ENCODE assay signal across 19 cellular contexts in the genomic region with DNA sequence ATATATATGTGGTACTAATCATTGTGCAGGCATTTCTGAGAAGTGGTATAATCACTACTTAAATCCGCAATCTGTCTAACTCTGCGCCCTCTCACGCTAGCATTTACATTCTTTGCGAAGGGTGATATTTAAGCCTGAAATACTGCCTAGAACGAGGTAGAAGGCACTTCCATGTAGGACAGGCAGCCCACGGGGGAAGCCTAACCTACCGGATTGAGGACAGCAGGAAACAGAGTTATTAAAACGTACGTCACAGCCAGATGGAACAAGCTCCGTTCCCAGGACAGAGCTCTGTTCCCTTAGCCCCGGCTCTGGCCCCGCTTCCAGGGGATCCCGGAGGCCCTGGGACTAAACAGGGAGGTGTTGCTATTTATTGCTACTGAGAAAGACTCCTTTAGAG.
DNase-seq lines count a peak whose midpoint lies in the region; ATAC-seq and TF ChIP-seq lines count a peak whose summit lies in the region.
"Had no signal": no experiment of that assay in that cellular context is flagged by ENCODE, and none has a peak within 500 bp of the region (broad histone marks: within the 10 kb centered on the region; RNA-seq: fewer than 3 reads in every experiment).

No MANE protein-coding gene starts in this region.

- H3K9ac ChIP-seq in BLaER1: peak overlapping the region; percentile 79
- H3K9ac ChIP-seq in mucosa of rectum (ENCODE audit: low read depth in 1 of 2, low read length in 2 of 2): peak overlapping the region; percentile 27 to 52

- peak overlapping the region; percentile 66 for H3K4me3 ChIP-seq in BLaER1
- peak overlapping the region; percentile 19; the same call in 1 of the 2 replicates for H3K4me3 ChIP-seq in GM12864 (ENCODE audit: low read depth, low read length)
- no peak overlapping the region for H3K4me3 ChIP-seq in choroid plexus epithelial cell (ENCODE audit: low read depth, low read length)
- H3K4me3 ChIP-seq in mucosa of rectum (ENCODE audit: low read length in 2 of 2): no peak overlapping the region
- H3K4me3 ChIP-seq: psoas muscle had no signal

- H3K27me3 ChIP-seq in BLaER1: no peaks in the 10 kb centered on the region
- H3K27me3 ChIP-seq in mucosa of rectum (ENCODE audit: control insufficient read depth in 2 of 2, insufficient read depth in 2 of 2, low read length in 2 of 2): no peaks in the 10 kb centered on the region

- peak overlapping the region; percentile 90 for H3K27ac ChIP-seq in BLaER1
- H3K27ac ChIP-seq in mucosa of rectum (ENCODE audit: low read depth in 2 of 2, low read length in 2 of 2): peak overlapping the region; percentile 64 to 75
- H3K27ac ChIP-seq: psoas muscle had no signal

- no peak for ATAC-seq in GM18498 (IDR thresholded peaks at IDR 0.05; ENCODE audit: unreplicated experiment)
- ATAC-seq: natural killer cell treated with Interleukin-12 subunit alpha and Interleukin-12 subunit beta and Interleukin-15 and Interleukin-18, amount 100 ng/mL, for 72 hours; psoas muscle had no signal

- H4K20me1 ChIP-seq in BLaER1: no peaks in the 10 kb centered on the region

- H3K36me3 ChIP-seq in BLaER1 (no peaks in the 10 kb centered on the region), mucosa of rectum (ENCODE audit: control insufficient read depth in 2 of 2, insufficient read depth in 2 of 2, low read length in 2 of 2) (no peaks in the 10 kb centered on the region)

- peak overlapping the region; percentile 97 for H3K4me2 ChIP-seq in BLaER1

- H3K4me1 ChIP-seq in BLaER1 (peaks cover 90% of the 10 kb centered on the region), mucosa of rectum (ENCODE audit: control insufficient read depth in 2 of 2, insufficient read depth in 2 of 2, low read length in 2 of 2) (peaks cover 34 to 38% of the 10 kb centered on the region in 2 donors)
- H3K4me1 ChIP-seq: psoas muscle had no signal

- TF ChIP-seq CTCF in GM12864 (IDR thresholded peaks at IDR 0.05; ENCODE audit: low read depth, low read length, missing control alignments) (no peak), choroid plexus epithelial cell (conservative IDR thresholded peaks at IDR 0.05; ENCODE audit: low read depth, low read length) (no peak)

- H3K9me3 ChIP-seq in BLaER1 (no peaks in the 10 kb centered on the region), mucosa of rectum (ENCODE audit: control insufficient read depth in 2 of 2, low read length in 2 of 2) (no peaks in the 10 kb centered on the region)
- H3K9me3 ChIP-seq: psoas muscle had no signal

- DNase-seq in GM12864 (ENCODE audit: low read depth): no peak
- peak; percentile 26 for DNase-seq in choroid plexus epithelial cell (ENCODE audit: low read depth)
- DNase-seq in iPS-NIHi7 (ENCODE audit: extremely low spot score): no peak
- no peak for DNase-seq in activated T-cell treated with anti-CD3 and anti-CD28 coated beads, Interleukin-2, amount 50 U/mL, for 1 hour
- no peak for DNase-seq in AML-193 (lab: John Stamatoyannopoulos, UW)
- DNase-seq: activated CD4-positive, alpha-beta memory T cell treated with anti-CD3 and anti-CD28 coated beads for 36 hours; activated T-cell treated with anti-CD3 and anti-CD28 coated beads, Interleukin-2, amount 50 U/mL, for 24 hours; CD8-positive, alpha-beta memory T cell; DMS79 treated with DMSO at 0.1 percent for 48 hours; mammary epithelial cell; NCI-H1048; NCI-H2029; NCI-H510A treated with DMSO at 0.1 percent for 48 hours; psoas muscle; stimulated activated CD4-positive, alpha-beta T cell treated with anti-CD3 and anti-CD28 coated beads, Interleukin-12 subunit alpha, Interleukin-12 subunit beta, amount 100 ng/mL, for 4 hours had no signal

Comparison
In these comparisons a context has a peak if more than half of its experiments do, and no peak if none do; other contexts are left out.
1. H3K4me3 ChIP-seq: peak in BLaER1 (single experiment) and GM12864 (single experiment); none in choroid plexus epithelial cell (single experiment) and mucosa of rectum (0 of 2).